ENCODE assay signal across 10 cellular contexts in genomic region chr12:116591608-116592115, GRCh38. TPM values are rescaled to one million over a fixed set of nuclear protein-coding genes. Genes with fewer than 3 reads are reported as not detected.
DNase-seq lines count a peak whose midpoint lies in the region; ATAC-seq, FAIRE-seq and TF ChIP-seq lines count a peak whose summit lies in the region.
"Had no signal": no experiment of that assay in that cellular context is flagged by ENCODE, and none has a peak within 500 bp of the region (broad histone marks: within the 10 kb centered on the region; RNA-seq: fewer than 3 reads in every experiment).

No MANE protein-coding gene starts in this region.

- H4K20me1 ChIP-seq in astrocyte (ENCODE audit: insufficient read depth, low read length) (no peaks in the 10 kb centered on the region), HepG2 (ENCODE audit: insufficient read depth, low read length) (no peaks in the 10 kb centered on the region)

- peaks cover 12% of the 10 kb centered on the region for H3K27me3 Mint-ChIP-seq in astrocyte (ENCODE audit: low read depth, unreplicated experiment)

- ATAC-seq in HepG2 (no peak), HG03571 (IDR thresholded peaks at IDR 0.05; ENCODE audit: unreplicated experiment) (no peak), GM21381 (IDR thresholded peaks at IDR 0.05; ENCODE audit: unreplicated experiment) (no peak)

- H3K27me3 ChIP-seq in HL-60 (ENCODE audit: insufficient read depth, poor library complexity, severe bottlenecking) (no peaks in the 10 kb centered on the region), astrocyte (ENCODE audit: insufficient read depth, low read length) (no peaks in the 10 kb centered on the region), HepG2 (ENCODE audit: control insufficient read depth in 1 of 2, insufficient read depth in 2 of 2, low read length in 2 of 2) (no peaks in the 10 kb centered on the region), stomach (no peaks in the 10 kb centered on the region)

- H3K4me1 ChIP-seq in astrocyte (ENCODE audit: insufficient read depth, low read length) (peaks cover 6% of the 10 kb centered on the region), HepG2 (ENCODE audit: insufficient read depth, low read length) (peaks cover 19% of the 10 kb centered on the region), stomach (peaks cover 16 to 47% (median 34%) of the 10 kb centered on the region in 4 donors)

- H3K36me3 ChIP-seq in astrocyte (ENCODE audit: insufficient read depth, low read length) = no peaks in the 10 kb centered on the region
- no peaks in the 10 kb centered on the region for H3K36me3 ChIP-seq in HepG2 (replicated peaks in 1 of 2; ENCODE audit: control insufficient read depth in 1 of 2, insufficient read depth in 2 of 2, low read length in 2 of 2)
- H3K36me3 ChIP-seq in stomach = no peaks in the 10 kb centered on the region

- in situ Hi-C loops in HepG2 (cut with HindIII; ENCODE audit: extremely low pct_ligation_motif_present, low pct_unique_long_range_greater_than_20kb) = loop anchor here (10.0 kb wide), 1 partner anchor 597 kb away; no protein-coding TSS in a partner anchor

- H3K4me1 Mint-ChIP-seq in astrocyte (ENCODE audit: low read depth, unreplicated experiment) = no peaks in the 10 kb centered on the region

- no peak for TF ChIP-seq POLR2A in HepG2 (IDR thresholded peaks at IDR 0.05; ENCODE audit: insufficient read depth in 1 of 2, low read depth in 2 of 2, low read length in 2 of 2)
- TF ChIP-seq POLR2A in stomach (IDR thresholded peaks at IDR 0.05) = no peak

- H3K9me3 ChIP-seq in astrocyte (ENCODE audit: insufficient read depth, low read depth, low read length) (no peaks in the 10 kb centered on the region), HepG2 (ENCODE audit: low read length) (no peaks in the 10 kb centered on the region), stomach (no peaks in the 10 kb centered on the region)

- no TSS peak for BruUV-seq in HepG2 (replicated peaks; lab: Mats Ljungman, UMichigan)

- H3K27ac ChIP-seq in HL-60 (replicated peaks) (peak overlapping the region; percentile 84), astrocyte (ENCODE audit: low read depth, low read length) (no peak overlapping the region), HepG2 (ENCODE audit: extremely low read length, insufficient read depth, low read length) (no peak overlapping the region), stomach (peak overlapping the region; percentile 66 to 82 (median 75))

- CTCF ChIA-PET in HepG2 (lab: Yijun Ruan, JAX; ENCODE audit: low intra/inter-chr PET ratio, low total read pairs) = no interaction called here

- H3K4me3 Mint-ChIP-seq in astrocyte (ENCODE audit: unreplicated experiment) = no peak overlapping the region

- H3K9me3 Mint-ChIP-seq in astrocyte (ENCODE audit: unreplicated experiment) = peaks cover 9% of the 10 kb centered on the region

- 11% methylated on average over 3 of the region's 3 CpGs for WGBS in HepG2 (ENCODE audit: low lambda C conversion rate)
- 14 to 23% (median 16%) methylated on average over 3 of the region's 3 CpGs for WGBS in stomach, 5 donors

- no peaks in the 10 kb centered on the region for H3K79me2 ChIP-seq in astrocyte (ENCODE audit: insufficient read depth, low read length)
- no peaks in the 10 kb centered on the region for H3K79me2 ChIP-seq in HepG2 (ENCODE audit: insufficient read depth, low read length)

- POLR2A ChIA-PET in HepG2 (lab: Yijun Ruan, JAX) = no interaction called here

- H3K9ac ChIP-seq in astrocyte (ENCODE audit: low read length) (peak overlapping the region; percentile 11), HepG2 (ENCODE audit: insufficient read depth, low read depth, low read length) (no peak overlapping the region)

- intact Hi-C loops in HepG2 (cut with micrococcal nuclease; ENCODE audit: unreplicated experiment) (no loop called here), stomach (cut with DNase I; ENCODE audit: low total_unique reads) (loop anchor here (10.0 kb wide), 1 partner anchor 597 kb away; no protein-coding TSS in a partner anchor)

- TF ChIP-seq EP300 in HepG2 (IDR thresholded peaks at IDR 0.05; ENCODE audit: low read depth in 2 of 2, low read length in 2 of 2) = no peak
- no peak for TF ChIP-seq EP300 in HepG2 (CRISPR knock-in tag; IDR thresholded peaks at IDR 0.05; ENCODE audit: borderline replicate concordance)
- TF ChIP-seq EP300 in stomach (IDR thresholded peaks at IDR 0.05) = no peak

- H3K36me3 Mint-ChIP-seq in astrocyte (ENCODE audit: low read depth, unreplicated experiment) = no peaks in the 10 kb centered on the region

- TF ChIP-seq CTCF in HL-60 (IDR thresholded peaks at IDR 0.05; ENCODE audit: insufficient read depth, low read length) = no peak
- no peak for TF ChIP-seq CTCF in astrocyte (IDR thresholded peaks at IDR 0.05; ENCODE audit: insufficient read depth, low read depth, low read length)
- TF ChIP-seq CTCF in HepG2 (CRISPR knock-in tag; IDR thresholded peaks at IDR 0.05) = no peak
- no peak for TF ChIP-seq CTCF in stomach (IDR thresholded peaks at IDR 0.05)

- H2AFZ ChIP-seq in astrocyte (ENCODE audit: low read depth, low read length) (peak overlapping the region; percentile 69), HepG2 (ENCODE audit: low read length) (no peak overlapping the region)

- DNase-seq in HL-60 (ENCODE audit: low read depth in 1 of 2, low spot score in 1 of 2) (no peak), astrocyte (ENCODE audit: low read depth) (peak; percentile 35), HepG2 (ENCODE audit: low spot score) (no peak), stomach (no peak), NCI-H510A treated with DMSO at 0.1 percent for 48 hours (lab: John Stamatoyannopoulos, UW) (no peak), GDM1 (lab: John Stamatoyannopoulos, UW) (no peak)
- DNase-seq: cerebellar nuclear complex, SHP77 had no signal

- no peak overlapping the region for H3K27ac Mint-ChIP-seq in astrocyte (ENCODE audit: unreplicated experiment)

- no peak for TF ChIP-seq RAD21 in HepG2 (CRISPR knock-in tag; IDR thresholded peaks at IDR 0.05)

- H3K4me3 ChIP-seq in HL-60 (replicated peaks; ENCODE audit: insufficient read depth, low read length) (no peak overlapping the region), astrocyte (ENCODE audit: insufficient read depth, low read depth, low read length) (no peak overlapping the region), HepG2 (replicated peaks in 1 of 3; ENCODE audit: insufficient read depth in 1 of 3, low read depth in 2 of 3, low read length in 3 of 3) (no peak overlapping the region), stomach (peak overlapping the region in 2 of 4 donors; percentile 9 to 12)

- FAIRE-seq in astrocyte (lab: Jason Lieb, UNC) (no peak), HepG2 (lab: Jason Lieb, UNC) (no peak)

- H3K4me2 ChIP-seq in astrocyte (ENCODE audit: low read length) = no peak overlapping the region
- 0 out of 2 replicates have a peak overlapping the region, but pooled peaks have one; percentile 36 for H3K4me2 ChIP-seq in HepG2 (ENCODE audit: low read depth, low read length)

TF ChIP-seq in HepG2, 621 proteins besides CTCF, POLR2A, EP300 and RAD21:
- TF ChIP-seq NFIC (IDR thresholded peaks at IDR 0.05; ENCODE audit: low read length) (no peak), ZNF234 (CRISPR knock-in tag; conservative IDR thresholded peaks at IDR 0.05) (no peak), ZNF780A (CRISPR knock-in tag; IDR thresholded peaks at IDR 0.05) (no peak), ZNF329 (CRISPR knock-in tag; IDR thresholded peaks at IDR 0.05; ENCODE audit: low read depth) (peak; percentile 89)

RNA-seq across cellular contexts. Expression of gene MAP1LC3B2, which starts 32.5 kb away (rescaled TPM):
- total RNA-seq in astrocyte = 5.2 and 5.8 TPM in 2 replicates
- total RNA-seq in HepG2 (2016; rRNA removed; fragmentation: Illumina TruSeq; extraction: Trizol) = 0.60 and 0.70 TPM in 2 replicates
- total RNA-seq in HepG2 (2016; cell fraction: cytosol; rRNA removed; fragmentation: Illumina TruSeq; extraction: Trizol; ENCODE audit: low read depth) = 0.62 TPM in 1 of 2 replicates, not detected in the other
- 0.84 and 0.98 TPM in 2 replicates for total RNA-seq in HepG2 (2016; cell fraction: insoluble cytoplasmic fraction; rRNA removed; fragmentation: Illumina TruSeq; extraction: Trizol)
- total RNA-seq in HepG2 (2016; cell fraction: membrane; rRNA removed; fragmentation: Illumina TruSeq; extraction: Trizol) = not detected in 2 replicates
- total RNA-seq in HepG2 (2016; cell fraction: nucleus; rRNA removed; fragmentation: Illumina TruSeq; extraction: Trizol) = 0.81 TPM in 1 of 2 replicates, not detected in the other
- polyA plus RNA-seq in HepG2 (2011; rRNA removed) = 2.1 and 2.2 TPM in 2 replicates
- 0.27 and 1.1 TPM in 2 replicates for polyA plus RNA-seq in HepG2 (2011; cell fraction: cytosol; rRNA removed)
- 0.38 TPM in 1 of 2 replicates, not detected in the other for polyA plus RNA-seq in HepG2 (2011; cell fraction: nucleus; rRNA removed)
- 6.8 and 8.0 TPM in 2 replicates for polyA plus RNA-seq in HepG2 (2012)
- 0.40 and 1.3 TPM in 2 replicates for polyA plus RNA-seq in HepG2 (2016; cell fraction: cytosol; fragmentation: Illumina TruSeq; extraction: Trizol; ENCODE audit: low read depth)
- polyA plus RNA-seq in HepG2 (2016; cell fraction: insoluble cytoplasmic fraction; fragmentation: Illumina TruSeq; extraction: Trizol; ENCODE audit: low read depth) = 2.8 and 3.3 TPM in 2 replicates
- 0.83 and 1.4 TPM in 2 replicates for polyA plus RNA-seq in HepG2 (2016; cell fraction: membrane; fragmentation: Illumina TruSeq; extraction: Trizol; ENCODE audit: low read depth)
- polyA plus RNA-seq in HepG2 (2016; cell fraction: nucleus; fragmentation: Illumina TruSeq; extraction: Trizol; ENCODE audit: insufficient read depth, low read depth) = 1.6 and 1.9 TPM in 2 replicates
- 0.46 and 0.84 TPM in 2 replicates for polyA minus RNA-seq in HepG2 (2011; rRNA and poly(A)+ RNA removed; ENCODE audit: low replicate concordance)
- not detected in 2 replicates for polyA minus RNA-seq in HepG2 (2011; cell fraction: cytosol; rRNA and poly(A)+ RNA removed)
- polyA minus RNA-seq in HepG2 (2011; cell fraction: nucleus; rRNA and poly(A)+ RNA removed) = not detected in 2 replicates
- 10 to 100 TPM in 1 of 5 donors, 1 to 10 TPM in 3, not detected in 1; 1.3 to 16.9 (median 3.4) TPM for total RNA-seq in stomach
- polyA plus RNA-seq in stomach = 1 to 10 TPM in 2 of 3 donors, not detected in 1; 1.9 to 2.4 TPM

Comparison
In these comparisons a context has a peak if more than half of its experiments do, and no peak if none do; other contexts are left out.
1. H3K27ac ChIP-seq: peak in HL-60 (single experiment) and stomach (5 of 5); none in astrocyte (single experiment) and HepG2 (single experiment).